In the genomic region with DNA sequence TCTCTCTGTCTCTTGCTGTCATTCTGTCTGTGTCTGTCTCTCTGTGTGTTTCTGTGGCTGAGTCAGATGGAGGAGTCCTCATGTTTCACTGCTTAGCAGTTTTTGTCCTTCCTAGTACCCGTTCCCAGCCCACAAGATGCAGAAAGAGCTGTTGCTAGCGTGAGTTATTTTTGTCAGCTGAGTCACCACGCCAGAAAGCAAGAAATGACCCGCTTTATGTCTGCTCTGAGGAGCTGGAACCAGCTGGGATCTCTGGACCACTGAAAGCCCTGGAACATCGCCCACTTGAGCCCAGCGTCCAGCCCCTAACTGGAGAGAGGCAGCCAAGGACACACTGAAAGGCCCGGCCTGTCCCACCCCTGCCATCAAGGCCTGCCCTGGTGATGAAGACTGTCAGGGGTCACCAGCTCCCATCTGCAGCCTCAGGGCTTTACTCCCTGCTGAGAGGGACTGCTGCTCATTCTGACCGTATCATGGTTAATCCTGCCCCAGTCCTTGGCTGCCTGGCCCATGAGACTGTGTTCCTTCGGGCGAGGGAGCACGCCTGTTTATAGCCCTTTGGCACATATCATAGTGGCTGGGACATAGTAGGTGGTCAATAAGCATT, we compare ENCODE assay signal across 8 cellular contexts.
DNase-seq lines count a peak whose midpoint lies in the region; ATAC-seq and TF ChIP-seq lines count a peak whose summit lies in the region.

No MANE protein-coding gene starts in this region.

- H3K36me3 Mint-ChIP-seq in dendritic cell treated with granulocyte-macrophage colony-stimulating factor and Interleukin-4, amounts not matched to agents 40 ng/mL and 50 ng/mL, for 4 days (ENCODE audit: low read depth): no peaks in the 10 kb centered on the region
- no peaks in the 10 kb centered on the region for H3K36me3 Mint-ChIP-seq in mesothelial cell of epicardium

- 20% methylated on average over 11 of the region's 11 CpGs for WGBS in urinary bladder

- H3K4me3 Mint-ChIP-seq in dendritic cell treated with granulocyte-macrophage colony-stimulating factor and Interleukin-4, amounts not matched to agents 40 ng/mL and 50 ng/mL, for 4 days: peak overlapping the region; percentile 32
- no peak overlapping the region for H3K4me3 Mint-ChIP-seq in mesothelial cell of epicardium

- H3K27ac Mint-ChIP-seq in dendritic cell treated with granulocyte-macrophage colony-stimulating factor and Interleukin-4, amounts not matched to agents 40 ng/mL and 50 ng/mL, for 4 days: peak overlapping the region; percentile 87
- H3K27ac Mint-ChIP-seq in mesothelial cell of epicardium: peak overlapping the region; percentile 61

- H3K4me1 ChIP-seq in urinary bladder (ENCODE audit: insufficient read depth): no peaks in the 10 kb centered on the region

- H3K27ac ChIP-seq in urinary bladder (ENCODE audit: low read depth): peak overlapping the region; percentile 68

- peaks cover 71% of the 10 kb centered on the region for H3K4me1 Mint-ChIP-seq in dendritic cell treated with granulocyte-macrophage colony-stimulating factor and Interleukin-4, amounts not matched to agents 40 ng/mL and 50 ng/mL, for 4 days (ENCODE audit: low read depth)
- peaks cover 25% of the 10 kb centered on the region for H3K4me1 Mint-ChIP-seq in mesothelial cell of epicardium

- no peak for TF ChIP-seq CTCF in mesothelial cell of epicardium (IDR thresholded peaks at IDR 0.05; ENCODE audit: unreplicated experiment)

- H3K27me3 Mint-ChIP-seq in dendritic cell treated with granulocyte-macrophage colony-stimulating factor and Interleukin-4, amounts not matched to agents 40 ng/mL and 50 ng/mL, for 4 days: peaks cover 3% of the 10 kb centered on the region
- H3K27me3 Mint-ChIP-seq in mesothelial cell of epicardium (ENCODE audit: low read depth): no peaks in the 10 kb centered on the region

- no peak overlapping the region for H3K4me3 ChIP-seq in urinary bladder (ENCODE audit: low read depth, low read length)

- no peak for ATAC-seq in GM18873 (IDR thresholded peaks at IDR 0.05; ENCODE audit: low FRiP score, unreplicated experiment)
- ATAC-seq in HG03571 (IDR thresholded peaks at IDR 0.05; ENCODE audit: unreplicated experiment): no peak

- H3K9me3 Mint-ChIP-seq in dendritic cell treated with granulocyte-macrophage colony-stimulating factor and Interleukin-4, amounts not matched to agents 40 ng/mL and 50 ng/mL, for 4 days: no peaks in the 10 kb centered on the region
- no peaks in the 10 kb centered on the region for H3K9me3 Mint-ChIP-seq in mesothelial cell of epicardium

- no peaks in the 10 kb centered on the region for H3K36me3 ChIP-seq in urinary bladder (ENCODE audit: insufficient read depth)

- intact Hi-C loops in dendritic cell treated with granulocyte-macrophage colony-stimulating factor and Interleukin-4, amounts not matched to agents 40 ng/mL and 50 ng/mL, for 4 days (cut with micrococcal nuclease): no loop called here

- DNase-seq in Daoy (ENCODE audit: low read depth) (peak; percentile 94), MV-4-11 (lab: John Stamatoyannopoulos, UW) (peak; percentile 94), mesothelial cell of epicardium (ENCODE audit: low spot score in 2 of 2, unreplicated experiment in 2 of 2) (peak in 1 of 2 experiments; percentile 37), ecto neural progenitor cell (ENCODE audit: low spot score) (no peak)
